Comparison of ENCODE assay signal across 1 cellular context in genomic region chr3:50418845-50419244, GRCh38.
TF ChIP-seq lines count a peak whose summit lies in the region.

No MANE protein-coding gene starts in this region.

TF ChIP-seq in GM23338, 12 proteins besides CTCF, POLR2A, EP300 and RAD21 (continued from another document):
- TF ChIP-seq REST (IDR thresholded peaks at IDR 0.05; ENCODE audit: unreplicated experiment) (no peak), POLR2AphosphoS5 (IDR thresholded peaks at IDR 0.05; ENCODE audit: low read depth) (no peak), EZH2 (IDR thresholded peaks at IDR 0.05; ENCODE audit: low read depth, unreplicated experiment) (no peak)
